Comparison of ENCODE assay signal across 8 cellular contexts in the genomic region with DNA sequence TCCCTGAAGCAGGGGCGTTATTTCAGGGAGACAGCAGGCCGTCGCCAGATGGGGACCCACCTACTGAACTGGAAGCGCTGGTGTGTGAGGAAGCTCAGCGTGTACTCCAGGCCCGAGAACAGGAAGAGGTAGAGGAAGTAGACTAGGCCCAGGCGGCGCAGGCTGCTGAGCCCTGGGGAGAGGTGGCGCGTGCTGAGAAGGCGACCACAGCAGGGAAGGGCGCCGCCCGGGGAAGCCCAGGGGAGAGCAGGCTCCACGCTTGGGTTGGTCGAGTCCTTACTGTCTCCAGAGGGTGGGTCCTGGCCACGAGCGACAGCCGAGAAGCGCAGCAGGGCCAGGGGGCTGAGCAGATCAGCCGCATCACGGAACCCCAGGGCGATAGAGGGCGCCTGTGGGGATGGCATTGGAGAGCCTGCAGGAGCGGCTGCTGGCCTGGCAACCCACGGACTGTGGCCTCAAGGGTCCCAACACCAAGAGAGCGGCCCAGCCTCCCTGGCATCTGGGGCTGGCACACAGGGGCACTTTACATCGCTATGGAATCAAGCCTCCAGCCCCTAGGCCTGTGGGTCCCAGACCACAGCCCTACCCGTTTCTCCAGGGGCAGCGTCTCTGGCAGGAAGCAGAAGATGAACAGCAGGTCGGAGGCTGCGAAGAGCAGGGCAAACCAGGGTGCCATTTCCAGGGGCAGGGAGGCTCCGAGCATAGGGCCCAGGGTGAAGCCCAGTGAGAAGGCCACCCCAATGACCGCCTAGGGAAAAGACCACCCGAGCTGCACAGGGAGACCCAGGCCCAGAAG. TPM values are rescaled to one million over a fixed set of nuclear protein-coding genes. Genes with fewer than 3 reads are reported as not detected.
DNase-seq lines count a peak whose midpoint lies in the region; ATAC-seq and TF ChIP-seq lines count a peak whose summit lies in the region.

No MANE protein-coding gene starts in this region.

- peak overlapping the region; percentile 75 for H3K4me3 Mint-ChIP-seq in natural killer cell

- DNase-seq in GM13976 (ENCODE audit: low spot score) (peak; percentile 80), natural killer cell (no peak), superior temporal gyrus (ENCODE audit: extremely low spot score) (no peak), HEK293T (ENCODE audit: extremely low spot score) (no peak), midbrain (lab: John Stamatoyannopoulos, UW) (no peak)
- peak; percentile 65 for DNase-seq in central memory CD4-positive, alpha-beta T cell

- no peaks in the 10 kb centered on the region for H3K27me3 Mint-ChIP-seq in natural killer cell (ENCODE audit: low read depth in 2 of 2)

- peak; percentile 54 for TF ChIP-seq CTCF in GM13976 (IDR thresholded peaks at IDR 0.05; ENCODE audit: borderline replicate concordance, control extremely low read depth, extremely low read depth, insufficient read depth, missing control alignments)
- peak; percentile 51 for TF ChIP-seq CTCF in SU-DHL-6 (IDR thresholded peaks at IDR 0.05; ENCODE audit: insufficient read depth, low read length, poor library complexity, severe bottlenecking)
- TF ChIP-seq CTCF in natural killer cell (IDR thresholded peaks at IDR 0.05), result no peak

- H3K27me3 ChIP-seq in SU-DHL-6 (ENCODE audit: low read length), result no peaks in the 10 kb centered on the region

- H3K9ac ChIP-seq in SU-DHL-6 (ENCODE audit: low read length), result peak overlapping the region; percentile 14; the same call in 1 of the 2 replicates

- in situ Hi-C loops in GM13976 (cut with MboI; ENCODE audit: low sequenced_read_pairs, unreplicated experiment), result no loop called here

- POLR2A ChIA-PET in HEK293T (lab: Yijun Ruan, JAX), result no interaction called here

- H3K4me3 ChIP-seq in SU-DHL-6 (ENCODE audit: insufficient read depth, low read length, poor library complexity, severe bottlenecking), result no peak overlapping the region

- CTCF ChIA-PET in HEK293T (lab: Yijun Ruan, JAX), result no interaction called here

- intact Hi-C loops in natural killer cell (cut with micrococcal nuclease), result loop anchor here (5.0 to 10.0 kb wide), 3 partner anchors 85 to 167 kb away; no protein-coding TSS in a partner anchor

- peaks cover 21% of the 10 kb centered on the region for H3F3A ChIP-seq in SU-DHL-6 (ENCODE audit: insufficient read depth)

- H3K36me3 ChIP-seq in SU-DHL-6 (ENCODE audit: low read length), result no peaks in the 10 kb centered on the region

- H3K79me2 ChIP-seq in SU-DHL-6 (ENCODE audit: insufficient read depth, low read length), result peaks cover 6% of the 10 kb centered on the region; the same call in 1 of the 2 replicates

- no peaks in the 10 kb centered on the region for H3K9me3 Mint-ChIP-seq in natural killer cell

- no peaks in the 10 kb centered on the region for H3K9me3 ChIP-seq in SU-DHL-6 (ENCODE audit: insufficient read depth, low read length)

- peak overlapping the region; percentile 70 for H3K4me2 ChIP-seq in SU-DHL-6 (ENCODE audit: low read depth, low read length, poor library complexity, severe bottlenecking)

- H3K27ac ChIP-seq in SU-DHL-6 (ENCODE audit: low read depth, low read length), result peak overlapping the region; percentile 42; the same call in 1 of the 2 replicates

- no peaks in the 10 kb centered on the region for H3K9me2 ChIP-seq in SU-DHL-6 (replicated peaks; ENCODE audit: insufficient read depth, low read length)

- H3K36me3 Mint-ChIP-seq in natural killer cell, result no peaks in the 10 kb centered on the region

- ATAC-seq in HG02642 (IDR thresholded peaks at IDR 0.05; ENCODE audit: poor library complexity, unreplicated experiment) (peak; percentile 37), natural killer cell (peak; percentile 25 to 43 (median 32))

- H3K27ac Mint-ChIP-seq in natural killer cell, result peak overlapping the region; percentile 85 to 92

- H2AFZ ChIP-seq in SU-DHL-6 (ENCODE audit: low read depth, low read length, severe bottlenecking), result no peak overlapping the region

- no peaks in the 10 kb centered on the region for H4K20me1 ChIP-seq in SU-DHL-6 (ENCODE audit: low read depth, low read length)

- H3K4me1 Mint-ChIP-seq in natural killer cell, result peaks cover 30 to 36% of the 10 kb centered on the region in 2 donors

TF ChIP-seq in HEK293T, 16 proteins besides CTCF, POLR2A, EP300 and RAD21:
- TF ChIP-seq ARNT (IDR thresholded peaks at IDR 0.05) (no peak), CTBP1 (IDR thresholded peaks at IDR 0.05; ENCODE audit: borderline replicate concordance) (no peak), BHLHE40 (IDR thresholded peaks at IDR 0.05; ENCODE audit: borderline replicate concordance) (no peak), FOXK2 (IDR thresholded peaks at IDR 0.05) (no peak), L3MBTL2 (conservative IDR thresholded peaks at IDR 0.05) (no peak), FOXA1 (IDR thresholded peaks at IDR 0.05) (no peak), FOXM1 (IDR thresholded peaks at IDR 0.05; ENCODE audit: borderline replicate concordance) (no peak), NFRKB (IDR thresholded peaks at IDR 0.05) (no peak), HDGF (IDR thresholded peaks at IDR 0.05; ENCODE audit: borderline replicate concordance) (no peak), TARDBP (IDR thresholded peaks at IDR 0.05) (no peak), ELF4 (IDR thresholded peaks at IDR 0.05) (no peak), SP1 (IDR thresholded peaks at IDR 0.05) (no peak), LEF1 (IDR thresholded peaks at IDR 0.05; ENCODE audit: borderline replicate concordance) (no peak), SUZ12 (IDR thresholded peaks at IDR 0.05) (no peak), ZNF384 (IDR thresholded peaks at IDR 0.05) (no peak)
- TF ChIP-seq, protein P1, sequence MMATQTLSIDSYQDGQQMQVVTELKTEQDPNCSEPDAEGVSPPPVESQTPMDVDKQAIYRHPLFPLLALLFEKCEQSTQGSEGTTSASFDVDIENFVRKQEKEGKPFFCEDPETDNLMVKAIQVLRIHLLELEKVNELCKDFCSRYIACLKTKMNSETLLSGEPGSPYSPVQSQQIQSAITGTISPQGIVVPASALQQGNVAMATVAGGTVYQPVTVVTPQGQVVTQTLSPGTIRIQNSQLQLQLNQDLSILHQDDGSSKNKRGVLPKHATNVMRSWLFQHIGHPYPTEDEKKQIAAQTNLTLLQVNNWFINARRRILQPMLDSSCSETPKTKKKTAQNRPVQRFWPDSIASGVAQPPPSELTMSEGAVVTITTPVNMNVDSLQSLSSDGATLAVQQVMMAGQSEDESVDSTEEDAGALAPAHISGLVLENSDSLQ (IDR thresholded peaks at IDR 0.05), result no peak

RNA-seq across cellular contexts. Expression of a gene that starts 31.2 kb away (rescaled TPM):
- total RNA-seq in natural killer cell, result 10 to 100 TPM; 20.9 to 25.0 (median 21.1) TPM

RNA-seq across cellular contexts. Expression of a gene that starts 31.4 kb away (rescaled TPM):
- 1 to 10 TPM; 2.0 to 6.4 (median 5.1) TPM for total RNA-seq in natural killer cell

Comparison
In these comparisons a context has a peak if more than half of its experiments do, and no peak if none do; other contexts are left out.
1. DNase-seq: peak in GM13976 (single experiment) and central memory CD4-positive, alpha-beta T cell (single experiment); none in natural killer cell (single experiment), superior temporal gyrus (single experiment), HEK293T (single experiment) and midbrain (single experiment).